1 cellular context compared by ENCODE assay signal in the genomic region with DNA sequence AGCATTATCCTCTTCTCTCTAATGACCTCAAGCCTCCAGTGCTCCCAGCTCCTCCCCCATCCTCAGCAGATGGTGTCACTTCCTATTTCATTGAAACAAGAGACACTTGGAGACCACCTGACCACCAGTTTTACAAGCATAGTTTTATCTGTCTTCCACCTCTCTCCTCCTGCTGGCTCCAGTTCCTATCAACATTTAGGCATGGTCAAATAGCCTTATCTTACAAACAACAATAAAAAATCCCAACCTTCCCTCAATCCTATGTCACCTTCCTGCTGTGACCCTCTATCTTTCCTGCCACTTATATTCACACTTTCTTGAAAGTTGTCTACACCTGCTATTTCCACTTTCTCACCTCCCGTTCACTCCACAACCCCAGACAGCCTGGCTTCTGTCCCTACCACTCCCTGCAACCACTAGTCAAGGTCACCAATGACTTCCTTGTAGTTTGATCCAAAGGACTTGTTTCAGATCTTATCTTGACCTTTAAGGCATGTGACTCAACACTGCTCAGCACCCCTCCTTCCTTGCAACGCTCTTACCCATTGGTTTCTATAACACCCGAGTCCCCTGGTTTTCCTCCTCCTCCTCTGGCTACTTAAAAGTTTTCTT.
TF ChIP-seq lines count a peak whose summit lies in the region.

No MANE protein-coding gene starts in this region.

TF ChIP-seq in H1, 55 proteins besides CTCF, POLR2A, EP300 and RAD21:
- TF ChIP-seq BRCA1 (IDR thresholded peaks at IDR 0.05; ENCODE audit: low read depth, low read length) (no peak), TBP (IDR thresholded peaks at IDR 0.05; ENCODE audit: low read depth, low read length) (no peak), YY1 (IDR thresholded peaks at IDR 0.05; ENCODE audit: low read depth, low read length) (no peak), EZH2 (IDR thresholded peaks at IDR 0.05; ENCODE audit: low read depth, low read length, severe bottlenecking) (no peak), SAP30 (IDR thresholded peaks at IDR 0.05; ENCODE audit: insufficient read depth, insufficient replicate concordance, low read length) (no peak), SP2 (IDR thresholded peaks at IDR 0.05; ENCODE audit: low read length) (no peak)
